In genomic region chr2:43225788-43226557, GRCh38 we compare ENCODE assay signal across 8 cellular contexts. TPM values are rescaled to one million over a fixed set of nuclear protein-coding genes. Genes with fewer than 3 reads are reported as not detected.
DNase-seq lines count a peak whose midpoint lies in the region; ATAC-seq and TF ChIP-seq lines count a peak whose summit lies in the region.

No MANE protein-coding gene starts in this region.

- in situ Hi-C loops in Panc1 (cut with HindIII; ENCODE audit: low pct_unique_long_range_greater_than_20kb, low sequenced_read_pairs), result no loop called here

- DNase-seq in AG09309 (ENCODE audit: low read depth) (no peak), Panc1 (ENCODE audit: low read depth, low spot score) (no peak), activated gamma-delta T cell treated with Interleukin-2 at 50 U/mL for 16 hours (peak; percentile 59), foreskin melanocyte (peak; percentile 62)

- TF ChIP-seq CTCF in AG09309 (IDR thresholded peaks at IDR 0.05; ENCODE audit: control insufficient read depth, insufficient read depth, low read depth, low read length, missing control alignments) (no peak), Panc1 (IDR thresholded peaks at IDR 0.05) (no peak), neutrophil (IDR thresholded peaks at IDR 0.05) (no peak)

- H3K27me3 ChIP-seq in Panc1 (ENCODE audit: control insufficient read depth, insufficient read depth, low read length), result no peaks in the 10 kb centered on the region
- no peaks in the 10 kb centered on the region for H3K27me3 ChIP-seq in neutrophil

- BruUV-seq in Panc1 (replicated peaks; lab: Mats Ljungman, UMichigan), result no TSS peak

- CTCF ChIA-PET in Panc1 (lab: Charles Lee), result interaction anchor here (0.6 kb wide), 2 partner anchors 201 to 324 kb away, joined by 3 read pairs; no protein-coding TSS in a partner anchor

- ATAC-seq in GM18867 (IDR thresholded peaks at IDR 0.05; ENCODE audit: unreplicated experiment), result peak; percentile 22
- peak; percentile 15 for ATAC-seq in HG03103 (IDR thresholded peaks at IDR 0.05; ENCODE audit: low read depth, unreplicated experiment)
- ATAC-seq in Panc1, result peak; percentile 8

- peaks cover 14% of the 10 kb centered on the region for H3K36me3 ChIP-seq in Panc1 (ENCODE audit: control insufficient read depth, insufficient read depth, low read length)
- H3K36me3 ChIP-seq in neutrophil, result peaks cover 44% of the 10 kb centered on the region

- POLR2A ChIA-PET in Panc1 (lab: Charles Lee), result interaction anchor here (0.6 to 1.3 kb wide), 4 partner anchors 87 to 415 kb away, joined by 3 to 11 read pairs (median 4); no protein-coding TSS in a partner anchor

- intact Hi-C loops in Panc1 (cut with micrococcal nuclease; ENCODE audit: unreplicated experiment), result loop anchor here (2.0 to 10.0 kb wide), 4 partner anchors 201 to 399 kb away; no protein-coding TSS in a partner anchor

- peaks cover 33% of the 10 kb centered on the region for H3K4me1 ChIP-seq in Panc1 (ENCODE audit: control insufficient read depth, insufficient read depth, low read length)
- peaks cover 56 to 65% of the 10 kb centered on the region in 2 experiments for H3K4me1 ChIP-seq in neutrophil (ENCODE audit: control insufficient read depth in 1 of 2, insufficient read depth in 1 of 2, low read depth in 1 of 2, low read length in 1 of 2)

- H3K9me3 ChIP-seq in Panc1 (ENCODE audit: control insufficient read depth, insufficient read depth, low read depth, low read length), result no peaks in the 10 kb centered on the region
- peaks cover 5% of the 10 kb centered on the region for H3K9me3 ChIP-seq in neutrophil

- H3K4me3 ChIP-seq in AG09309 (ENCODE audit: control insufficient read depth, low read depth, low read length) (peak overlapping the region; percentile 72), Panc1 (ENCODE audit: low read depth in 2 of 2, low read length in 2 of 2) (peak overlapping the region; percentile 80 to 90), neutrophil (ENCODE audit: low read depth in 1 of 2, low read length in 1 of 2) (peak overlapping the region; percentile 99 to 100)

- H3K27ac ChIP-seq in Panc1 (ENCODE audit: low read length), result peak overlapping the region; percentile 93
- H3K27ac ChIP-seq in neutrophil, result peak overlapping the region; percentile 97
- H3K27ac ChIP-seq in temporal lobe (ENCODE audit: low read depth, low read length), result peak overlapping the region; percentile 89

RNA-seq across cellular contexts. Expression of gene ZFP36L2, which starts 0.4 kb away (rescaled TPM):
- total RNA-seq in Panc1 (2021; ENCODE audit: unreplicated experiment), result 46.3 TPM
- 29.3 TPM for polyA plus RNA-seq in Panc1 (2012; ENCODE audit: insufficient read length)
- 9.6 TPM for total RNA-seq in temporal lobe

Comparison
In these comparisons a context has a peak if more than half of its experiments do, and no peak if none do; other contexts are left out.
1. DNase-seq: peak in activated gamma-delta T cell treated with Interleukin-2 at 50 U/mL for 16 hours (single experiment) and foreskin melanocyte (single experiment); none in AG09309 (single experiment) and Panc1 (single experiment).
2. Peak in every context shown above with its lines, with median percentiles within 50 percentile points of each other: H3K4me3 ChIP-seq, ATAC-seq and H3K27ac ChIP-seq.